8 cellular contexts compared by ENCODE assay signal in the genomic region with DNA sequence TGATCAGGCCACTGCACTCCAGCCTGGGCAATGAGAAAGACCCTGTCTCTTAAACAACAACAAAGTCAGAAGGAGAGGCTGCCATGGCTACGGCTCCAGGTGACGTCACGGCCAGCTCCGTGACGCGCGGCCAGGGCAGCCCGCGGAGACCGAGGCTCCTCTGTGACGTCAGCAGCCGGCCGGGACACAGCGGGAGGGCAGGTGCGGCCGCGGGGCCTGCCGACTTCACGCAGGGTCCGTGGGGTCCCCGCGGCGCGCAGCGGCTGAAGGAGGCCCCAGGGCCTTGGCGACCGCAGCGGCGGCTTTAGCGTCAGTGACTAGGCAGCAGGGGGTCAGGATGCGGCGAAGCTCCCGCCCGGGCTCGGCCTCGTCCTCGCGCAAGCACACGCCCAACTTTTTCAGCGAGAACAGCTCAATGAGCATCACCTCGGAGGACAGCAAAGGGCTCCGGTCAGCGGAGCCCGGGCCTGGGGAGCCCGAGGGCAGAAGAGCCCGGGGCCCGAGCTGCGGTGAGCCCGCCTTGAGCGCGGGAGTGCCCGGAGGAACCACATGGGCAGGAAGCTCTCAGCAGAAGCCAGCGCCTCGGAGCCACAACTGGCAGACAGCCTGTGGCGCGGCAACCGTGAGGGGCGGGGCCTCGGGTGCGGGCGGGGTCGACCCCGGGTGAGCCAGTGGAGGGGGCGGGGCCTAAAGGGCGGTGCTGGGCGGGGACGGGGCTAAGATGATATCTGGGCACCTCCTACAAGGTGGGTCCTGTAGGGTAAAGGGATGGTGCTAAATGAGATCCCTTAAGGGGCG. TPM values are rescaled to one million over a fixed set of nuclear protein-coding genes. Genes with fewer than 3 reads are reported as not detected.
DNase-seq lines count a peak whose midpoint lies in the region; ATAC-seq and TF ChIP-seq lines count a peak whose summit lies in the region.

A gene with protein sequence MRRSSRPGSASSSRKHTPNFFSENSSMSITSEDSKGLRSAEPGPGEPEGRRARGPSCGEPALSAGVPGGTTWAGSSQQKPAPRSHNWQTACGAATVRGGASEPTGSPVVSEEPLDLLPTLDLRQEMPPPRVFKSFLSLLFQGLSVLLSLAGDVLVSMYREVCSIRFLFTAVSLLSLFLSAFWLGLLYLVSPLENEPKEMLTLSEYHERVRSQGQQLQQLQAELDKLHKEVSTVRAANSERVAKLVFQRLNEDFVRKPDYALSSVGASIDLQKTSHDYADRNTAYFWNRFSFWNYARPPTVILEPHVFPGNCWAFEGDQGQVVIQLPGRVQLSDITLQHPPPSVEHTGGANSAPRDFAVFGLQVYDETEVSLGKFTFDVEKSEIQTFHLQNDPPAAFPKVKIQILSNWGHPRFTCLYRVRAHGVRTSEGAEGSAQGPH (plus strand): TSS at position 163 of the 798 bp plus-strand sequence. CDS start 175 bp downstream, at position 338.

- H3K4me3 ChIP-seq in A673 (ENCODE audit: low read depth, low read length, poor library complexity, severe bottlenecking), result peak within 1 kb of the TSS; percentile 51

- peak within 1 kb of the TSS; percentile 91 for H3K27ac ChIP-seq in A673 (ENCODE audit: low read depth, low read length, poor library complexity, severe bottlenecking)

- H3K27me3 ChIP-seq in A673 (replicated peaks; ENCODE audit: insufficient read depth, low read depth, low read length, poor library complexity), result no peaks in the 10 kb centered on the region

- ATAC-seq in GM18873 (IDR thresholded peaks at IDR 0.05; ENCODE audit: low FRiP score, unreplicated experiment), result peak; percentile 70
- ATAC-seq in HG03103 (IDR thresholded peaks at IDR 0.05; ENCODE audit: low read depth, unreplicated experiment), result peak; percentile 78

- no peak for TF ChIP-seq CTCF in A673 (conservative IDR thresholded peaks at IDR 0.05; ENCODE audit: low read depth, low read length)

- DNase-seq in A673 (ENCODE audit: low spot score) (no peak), NCI-H345 treated with DMSO at 0.1 percent for 48 hours (lab: John Stamatoyannopoulos, UW; ENCODE audit: unreplicated experiment) (peak; percentile 100), cerebellar cortex (ENCODE audit: low spot score) (peak; percentile 31), kidney glomerular epithelial cell (lab: John Stamatoyannopoulos, UW) (peak; percentile 98)
- peak; percentile 99 for DNase-seq in activated CD4-positive, CD25-positive, alpha-beta regulatory T cell treated with anti-CD3 and anti-CD28 coated beads, Interleukin-2, amount 50 U/mL, for 72 hours
- DNase-seq in stimulated activated CD4-positive, alpha-beta T cell treated with anti-CD3 and anti-CD28 coated beads, Interleukin-15, amount 100 ng/mL, for 48 hours (ENCODE audit: low read depth in 2 of 2), result peak; percentile 100

- no peaks in the 10 kb centered on the region for H3K9me3 ChIP-seq in A673 (ENCODE audit: low read depth, low read length, poor library complexity, severe bottlenecking)

- no peaks in the 10 kb centered on the region for H3K36me3 ChIP-seq in A673 (ENCODE audit: insufficient read depth, low read length, poor library complexity, severe bottlenecking)

- intact Hi-C loops in A673 (cut with micrococcal nuclease; ENCODE audit: unreplicated experiment), result loop anchor here (2.0 kb wide), 1 partner anchor 83 kb away; a partner anchor contains a TSS

- CTCF ChIA-PET in A673 (lab: Charles Lee), result interaction anchor here (0.6 kb wide), 2 partner anchors 587 to 990 kb away, joined by 5 to 6 read pairs; no protein-coding TSS in a partner anchor

- POLR2A ChIA-PET in A673 (lab: Charles Lee; ENCODE audit: low non-redundant PET), result interaction anchor here (0.7 kb wide), 1 partner anchor 1942 kb away, joined by 17 read pairs; no protein-coding TSS in a partner anchor

- peaks cover 26% of the 10 kb centered on the region for H3K4me1 ChIP-seq in A673 (ENCODE audit: insufficient read depth, low read length, poor library complexity, severe bottlenecking)

- no TSS peak for BruUV-seq in A673 (replicated peaks; lab: Mats Ljungman, UMichigan)

RNA-seq across cellular contexts. Expression of the gene that starts here (rescaled TPM):
- total RNA-seq in A673 (2021), result 0.67 and 1.2 TPM in 2 replicates
